In the genomic region with DNA sequence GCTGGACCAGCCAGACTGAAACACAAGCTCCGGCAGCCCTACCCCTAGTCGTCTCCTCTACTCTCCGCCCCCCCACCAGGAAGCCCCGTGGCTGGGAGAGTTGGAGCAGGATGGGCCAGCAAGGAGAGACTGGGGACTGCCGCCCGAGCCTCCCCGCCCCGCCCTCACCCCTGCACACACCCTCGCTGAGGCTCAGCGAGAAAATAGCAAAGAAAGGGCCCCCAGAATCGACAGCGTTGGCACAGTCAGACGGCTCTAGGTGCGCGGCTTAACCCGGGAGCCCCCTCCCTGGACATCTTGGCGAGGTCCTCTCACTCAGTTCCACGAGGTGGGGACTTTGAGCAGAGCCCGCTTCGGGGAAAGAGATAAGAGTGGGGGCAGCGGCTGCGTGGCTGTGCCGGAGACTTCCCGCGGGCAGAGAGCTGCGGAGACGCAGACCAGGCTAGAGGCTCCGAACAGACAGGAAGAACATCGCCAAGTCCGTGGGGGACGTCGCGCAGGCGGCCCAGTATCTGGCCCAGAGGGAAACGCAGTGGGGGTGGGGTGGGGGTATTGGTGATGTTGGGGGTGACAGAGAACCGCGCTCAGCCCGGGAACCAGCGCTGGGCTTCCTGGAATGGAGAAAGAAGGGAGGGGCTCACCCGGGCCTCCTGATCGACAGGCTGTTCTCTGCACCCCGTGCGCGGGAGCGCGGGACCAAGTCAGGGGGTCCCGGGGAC, we compare ENCODE assay signal across 6 cellular contexts. TPM values are rescaled to one million over a fixed set of nuclear protein-coding genes. Genes with fewer than 3 reads are reported as not detected.
DNase-seq lines count a peak whose midpoint lies in the region; ATAC-seq, FAIRE-seq and TF ChIP-seq lines count a peak whose summit lies in the region.

No MANE protein-coding gene starts in this region.

- H3K4me1 ChIP-seq in HAP-1 (peaks cover 12% of the 10 kb centered on the region), pancreas (peaks cover 0 to 8% (median 0%) of the 10 kb centered on the region in 3 donors)

- no peaks in the 10 kb centered on the region for H3K27me3 Mint-ChIP-seq in chondrocyte (ENCODE audit: low read depth)

- peak in 1 of 4 donors; percentile 3 for ATAC-seq in pancreas

- TF ChIP-seq CTCF in chondrocyte (IDR thresholded peaks at IDR 0.05) (no peak), pancreas (IDR thresholded peaks at IDR 0.05) (no peak)

- 6 to 10% methylated on average over 47 of the region's 47 CpGs for WGBS in pancreas, 2 donors

- peak overlapping the region; percentile 85 for H3K4me3 Mint-ChIP-seq in chondrocyte (ENCODE audit: unreplicated experiment)

- DNase-seq in HAP-1 (ENCODE audit: low spot score in 2 of 2): peak in 1 of 2 experiments; percentile 73
- no peak for DNase-seq in chondrocyte (ENCODE audit: low spot score)
- peak in 3 of 6 donors; percentile 41 to 47 (median 44) for DNase-seq in pancreas
- no peak for DNase-seq in HK-2 (ENCODE audit: unreplicated experiment)
- DNase-seq in NCI-H2171 (lab: John Stamatoyannopoulos, UW): no peak
- no peak for DNase-seq in frontal cortex (ENCODE audit: low spot score in 2 of 2)

- H3K27me3 ChIP-seq in HAP-1 (ENCODE audit: low read depth) (no peaks in the 10 kb centered on the region), pancreas (no peaks in the 10 kb centered on the region)

- in situ Hi-C loops in HAP-1 (cut with MboI; ENCODE audit: low sequenced_read_pairs): no loop called here

- FAIRE-seq in pancreas (lab: Jason Lieb, UNC) (no peak), frontal cortex (lab: Jason Lieb, UNC) (no peak)

- H3K36me3 ChIP-seq in HAP-1 (replicated peaks) (no peaks in the 10 kb centered on the region), pancreas (no peaks in the 10 kb centered on the region)

- H3K4me1 Mint-ChIP-seq in chondrocyte (ENCODE audit: low read depth): peaks cover 26% of the 10 kb centered on the region

- peak overlapping the region; percentile 38 for H3K4me3 ChIP-seq in HAP-1
- H3K4me3 ChIP-seq in pancreas: peak overlapping the region; percentile 21 to 70 (median 43)

- H3K9me3 ChIP-seq in HAP-1 (no peaks in the 10 kb centered on the region), pancreas (no peaks in the 10 kb centered on the region)

- H3K9me3 Mint-ChIP-seq in chondrocyte (ENCODE audit: low read depth): no peaks in the 10 kb centered on the region

- peak overlapping the region in 1 of 4 donors; percentile 6 for H3K27ac ChIP-seq in pancreas

- H3K36me3 Mint-ChIP-seq in chondrocyte (ENCODE audit: low read depth): no peaks in the 10 kb centered on the region

- no peak overlapping the region for H3K27ac Mint-ChIP-seq in chondrocyte (ENCODE audit: unreplicated experiment)

- intact Hi-C loops in pancreas (cut with DNase I): no loop called here

RNA-seq across cellular contexts. Expression of a gene that starts 1.0 kb away (rescaled TPM):
- 4.2 to 8.1 TPM (median 5.7 TPM) in 3 replicates for total RNA-seq in chondrocyte
- total RNA-seq in pancreas: 10 to 100 TPM in 1 of 6 donors, 1 to 10 TPM in 5; 1.9 to 11.1 (median 3.9) TPM
- polyA plus RNA-seq in pancreas: 1 to 10 TPM; 2.4 to 3.0 TPM
- total RNA-seq in frontal cortex: 2.0 TPM

RNA-seq across cellular contexts. Expression of a gene that starts 19.1 kb away (rescaled TPM):
- total RNA-seq in chondrocyte (17.9 to 24.3 TPM (median 19.3 TPM) in 3 replicates), pancreas (10 to 100 TPM; 11.4 to 22.1 (median 12.1) TPM), frontal cortex (12.2 TPM)
- polyA plus RNA-seq in pancreas: 10 to 100 TPM; 17.3 to 28.7 TPM

RNA-seq across cellular contexts. Expression of a gene that starts 39.7 kb away (rescaled TPM):
- total RNA-seq in chondrocyte (995 to 1,189 TPM (median 1,167 TPM) in 3 replicates), pancreas (1,000 to 10,000 TPM in 5 of 6 donors, 100 to 1,000 TPM in 1; 974 to 1,629 (median 1,266) TPM), frontal cortex (3,351 TPM)
- polyA plus RNA-seq in pancreas: 1,000 to 10,000 TPM; 1,162 to 1,304 TPM

RNA-seq across cellular contexts. Expression of a gene that starts 56.6 kb away (rescaled TPM):
- total RNA-seq in chondrocyte (not detected in 3 replicates), pancreas (not detected), frontal cortex (not detected)
- polyA plus RNA-seq in pancreas: not detected

RNA-seq across cellular contexts. Expression of a gene that starts 56.9 kb away (rescaled TPM):
- 7.2 to 12.7 TPM (median 8.3 TPM) in 3 replicates for total RNA-seq in chondrocyte
- total RNA-seq in pancreas: 10 to 100 TPM in 1 of 6 donors, 1 to 10 TPM in 5; 5.6 to 10.4 (median 7.4) TPM
- polyA plus RNA-seq in pancreas: 10 to 100 TPM; 12.8 to 18.1 TPM
- total RNA-seq in frontal cortex: 9.8 TPM
